In genomic region chr17:38922538-38923291, GRCh38 we compare ENCODE assay signal across 8 cellular contexts. TPM values are rescaled to one million over a fixed set of nuclear protein-coding genes. Genes with fewer than 3 reads are reported as not detected.
DNase-seq lines count a peak whose midpoint lies in the region; ATAC-seq, FAIRE-seq and TF ChIP-seq lines count a peak whose summit lies in the region.

No MANE protein-coding gene starts in this region.

- 79% methylated on average over 6 of the region's 6 CpGs for WGBS in GM12878 (ENCODE audit: insufficient coverage, insufficient replicate concordance, low lambda C conversion rate, missing lambda C conversion rate)

- no peak overlapping the region for H3K4me3 ChIP-seq in GM12878

- peak; percentile 40; the same call in 2 of the 3 replicates for ATAC-seq in GM12878
- no peak for ATAC-seq in stimulated activated memory B cell treated with anti-CD40 and anti-IgM and Interleukin-4, amounts not matched to agents 10 μg/mL and 1 μg/mL and 100 μg/mL, for 72 hours
- no peak for ATAC-seq in HG03095 (IDR thresholded peaks at IDR 0.05; ENCODE audit: unreplicated experiment)
- ATAC-seq in HG03039 (IDR thresholded peaks at IDR 0.05; ENCODE audit: unreplicated experiment), result no peak

- no peak for FAIRE-seq in GM12878 (lab: Jason Lieb, UNC)

- CTCF ChIA-PET in GM12878 (lab: Yijun Ruan, JAX), result interaction anchor here (0.7 to 3.9 kb wide), 7 partner anchors 21 to 230 kb away, joined by 3 to 14 read pairs (median 4); no protein-coding TSS in a partner anchor

- no peak for TF ChIP-seq EP300 in GM12878 (IDR thresholded peaks at IDR 0.05; ENCODE audit: borderline replicate concordance in 1 of 2, control insufficient read depth in 1 of 2, low read depth in 2 of 2, low read length in 2 of 2)

- RAD21 ChIA-PET in GM12878 (lab: Charles Lee; ENCODE audit: unreplicated experiment), result no interaction called here

- DNase-seq in CD14-positive monocyte (ENCODE audit: low spot score) (no peak), NCI-H1694 (lab: John Stamatoyannopoulos, UW) (peak; percentile 11), GM12878 (ENCODE audit: low read depth, low spot score) (no peak), inferior parietal cortex (ENCODE audit: extremely low spot score) (peak; percentile 48), NCI-H526 (lab: John Stamatoyannopoulos, UW) (no peak)

- no peaks in the 10 kb centered on the region for H3K9me3 ChIP-seq in GM12878 (replicated peaks; ENCODE audit: control insufficient read depth, insufficient read depth, low read length)

- no peak overlapping the region for H3K4me3 Mint-ChIP-seq in CD14-positive monocyte
- H3K4me3 Mint-ChIP-seq in stimulated activated memory B cell treated with anti-CD40 and anti-IgM and Interleukin-4, amounts not matched to agents 10 μg/mL and 1 μg/mL and 100 μg/mL, for 72 hours, result no peak overlapping the region

- no peaks in the 10 kb centered on the region for H3K9me3 Mint-ChIP-seq in CD14-positive monocyte
- H3K9me3 Mint-ChIP-seq in stimulated activated memory B cell treated with anti-CD40 and anti-IgM and Interleukin-4, amounts not matched to agents 10 μg/mL and 1 μg/mL and 100 μg/mL, for 72 hours, result no peaks in the 10 kb centered on the region

- SMC1A ChIA-PET in GM12878 (lab: Charles Lee; ENCODE audit: uncharacterized antibody, unreplicated experiment), result interaction anchor here (0.7 to 1.5 kb wide), 2 partner anchors 60 to 69 kb away, joined by 3 read pairs; partner anchors contain the start of gene RPL23

- peak; percentile 51 for TF ChIP-seq POLR2A in GM12878 (IDR thresholded peaks at IDR 0.05; ENCODE audit: low read depth, low read length)

- no peaks in the 10 kb centered on the region for H3K79me2 ChIP-seq in GM12878 (ENCODE audit: control insufficient read depth, insufficient read depth, low read length)

- no peaks in the 10 kb centered on the region for H3K27me3 ChIP-seq in GM12878 (replicated peaks in 1 of 2; ENCODE audit: control insufficient read depth in 2 of 2, insufficient read depth in 2 of 2, low read length in 1 of 2)

- no peak overlapping the region for H2AFZ ChIP-seq in GM12878 (ENCODE audit: control insufficient read depth, low read depth, low read length)

- peaks cover 3% of the 10 kb centered on the region for H3K4me1 ChIP-seq in GM12878 (ENCODE audit: control insufficient read depth, insufficient read depth, low read length)

- no peak overlapping the region for H3K4me2 ChIP-seq in GM12878 (ENCODE audit: control insufficient read depth, insufficient read depth)

- intact Hi-C loops in CD14-positive monocyte (cut with micrococcal nuclease) (no loop called here), GM12878 (cut with micrococcal nuclease; ENCODE audit: unreplicated experiment) (no loop called here)

- in situ Hi-C loops in GM12878 (cut with MboI), result no loop called here

- H3K27ac ChIP-seq in GM12878 (ENCODE audit: control insufficient read depth, insufficient read depth), result no peak overlapping the region

- H3K27ac Mint-ChIP-seq in CD14-positive monocyte, result peak overlapping the region; percentile 37 to 80 (median 72)
- peak overlapping the region; percentile 76 for H3K27ac Mint-ChIP-seq in stimulated activated memory B cell treated with anti-CD40 and anti-IgM and Interleukin-4, amounts not matched to agents 10 μg/mL and 1 μg/mL and 100 μg/mL, for 72 hours

- no TSS peak for BruUV-seq in GM12878 (replicated peaks; lab: Mats Ljungman, UMichigan)

- peaks cover 2 to 11% of the 10 kb centered on the region in 2 experiments; a peak in 3 of 4 replicates for H3K36me3 ChIP-seq in GM12878 (ENCODE audit: control insufficient read depth in 2 of 2, insufficient read depth in 2 of 2, low read length in 1 of 2)

- no peaks in the 10 kb centered on the region; the same call in 1 of the 2 replicates for H4K20me1 ChIP-seq in GM12878 (ENCODE audit: control insufficient read depth, insufficient read depth)

- TF ChIP-seq CTCF in CD14-positive monocyte (IDR thresholded peaks at IDR 0.05) (no peak), GM12878 (IDR thresholded peaks at IDR 0.05 in 2 of 3, conservative IDR thresholded peaks at IDR 0.05 in 1 of 3; ENCODE audit: control insufficient read depth in 2 of 3, extremely low read depth in 1 of 3, insufficient read depth in 1 of 3, low read depth in 3 of 3, low read length in 3 of 3) (no peak)

- no peak for TF ChIP-seq RAD21 in GM12878 (IDR thresholded peaks at IDR 0.05; ENCODE audit: insufficient read depth, low read depth, low read length)

- no peak overlapping the region for H3K9ac ChIP-seq in GM12878 (ENCODE audit: control insufficient read depth, insufficient read depth, low read length)

- peaks cover 25 to 38% of the 10 kb centered on the region in 2 donors for H3K36me3 Mint-ChIP-seq in CD14-positive monocyte
- H3K36me3 Mint-ChIP-seq in stimulated activated memory B cell treated with anti-CD40 and anti-IgM and Interleukin-4, amounts not matched to agents 10 μg/mL and 1 μg/mL and 100 μg/mL, for 72 hours, result peaks cover 32% of the 10 kb centered on the region

- peaks cover 55% of the 10 kb centered on the region for H3K4me1 Mint-ChIP-seq in CD14-positive monocyte
- H3K4me1 Mint-ChIP-seq in stimulated activated memory B cell treated with anti-CD40 and anti-IgM and Interleukin-4, amounts not matched to agents 10 μg/mL and 1 μg/mL and 100 μg/mL, for 72 hours, result peaks cover 56% of the 10 kb centered on the region

- POLR2A ChIA-PET in GM12878 (lab: Charles Lee), result no interaction called here

- no peaks in the 10 kb centered on the region for H3K27me3 Mint-ChIP-seq in CD14-positive monocyte (ENCODE audit: low read depth in 3 of 3)
- no peaks in the 10 kb centered on the region for H3K27me3 Mint-ChIP-seq in stimulated activated memory B cell treated with anti-CD40 and anti-IgM and Interleukin-4, amounts not matched to agents 10 μg/mL and 1 μg/mL and 100 μg/mL, for 72 hours

TF ChIP-seq in GM12878, 131 proteins besides CTCF, POLR2A, EP300 and RAD21:
- TF ChIP-seq ZNF622 (IDR thresholded peaks at IDR 0.05) (no peak), SREBF2 (IDR thresholded peaks at IDR 0.05; ENCODE audit: low read length) (no peak), KDM1A (IDR thresholded peaks at IDR 0.05; ENCODE audit: borderline replicate concordance) (no peak)
TF ChIP-seq in GM12878: peak in this region for 0.

RNA-seq across cellular contexts. Expression of gene FBXO47, which starts 44.5 kb away (rescaled TPM):
- not detected for polyA plus RNA-seq in CD14-positive monocyte
- not detected in 2 replicates for total RNA-seq in GM12878 (2013; cell fraction: nucleolus; rRNA removed)
- total RNA-seq in GM12878 (2014; rRNA removed), result not detected in 2 replicates
- total RNA-seq in GM12878 (2014; rRNA removed; fragmentation: Illumina TruSeq; extraction: Trizol), result not detected in 2 replicates
- not detected in 2 replicates for total RNA-seq in GM12878 (2021)
- not detected for polyA plus RNA-seq in GM12878 (2011; ENCODE audit: low read depth)
- not detected in 2 replicates for polyA plus RNA-seq in GM12878 (2011; rRNA removed)
- not detected in 2 replicates for polyA plus RNA-seq in GM12878 (2011; cell fraction: cytosol; rRNA removed)
- polyA plus RNA-seq in GM12878 (2011; cell fraction: nucleus; rRNA removed), result not detected in 2 replicates
- polyA plus RNA-seq in GM12878 (2012), result not detected in 2 replicates
- polyA plus RNA-seq in GM12878 (2014; fragmentation: Illumina TruSeq; extraction: Trizol), result not detected in 2 replicates
- under 1 TPM; 0.04 to 0.06 TPM for polyA plus RNA-seq in GM12878 (2014; fragmentation: Nextera tagmentation; extraction: Ambion mirVana)
- 0.06 TPM in 1 of 2 replicates, not detected in the other for polyA plus RNA-seq in GM12878 (2014; rRNA removed)
- polyA plus RNA-seq in GM12878 (2016; fragmentation: Nextera tagmentation; extraction: Ambion mirVana), result not detected
- polyA minus RNA-seq in GM12878 (2011; rRNA and poly(A)+ RNA removed), result not detected in 2 replicates
- not detected in 2 replicates for polyA minus RNA-seq in GM12878 (2011; cell fraction: cytosol; rRNA and poly(A)+ RNA removed)
- polyA minus RNA-seq in GM12878 (2011; cell fraction: nucleus; rRNA and poly(A)+ RNA removed), result not detected in 2 replicates

RNA-seq across cellular contexts. Expression of gene LASP1, which starts 52.9 kb away (rescaled TPM):
- polyA plus RNA-seq in CD14-positive monocyte, result 10 to 100 TPM; 70.6 to 93.7 TPM
- total RNA-seq in GM12878 (2013; cell fraction: nucleolus; rRNA removed), result 86.9 and 95.9 TPM in 2 replicates
- total RNA-seq in GM12878 (2014; rRNA removed), result 40.9 and 42.3 TPM in 2 replicates
- total RNA-seq in GM12878 (2014; rRNA removed; fragmentation: Illumina TruSeq; extraction: Trizol), result 33.8 and 37.6 TPM in 2 replicates
- total RNA-seq in GM12878 (2021), result 105 and 114 TPM in 2 replicates
- polyA plus RNA-seq in GM12878 (2011; ENCODE audit: low read depth), result 52.3 TPM
- polyA plus RNA-seq in GM12878 (2011; rRNA removed), result 39.4 and 47.7 TPM in 2 replicates
- 88.5 and 98.7 TPM in 2 replicates for polyA plus RNA-seq in GM12878 (2011; cell fraction: cytosol; rRNA removed)
- polyA plus RNA-seq in GM12878 (2011; cell fraction: nucleus; rRNA removed), result 47.3 and 65.2 TPM in 2 replicates
- polyA plus RNA-seq in GM12878 (2012), result 89.6 and 99.7 TPM in 2 replicates
- 69.5 and 81.8 TPM in 2 replicates for polyA plus RNA-seq in GM12878 (2014; fragmentation: Illumina TruSeq; extraction: Trizol)
- 10 to 100 TPM; 21.0 to 27.0 TPM for polyA plus RNA-seq in GM12878 (2014; fragmentation: Nextera tagmentation; extraction: Ambion mirVana)
- polyA plus RNA-seq in GM12878 (2014; rRNA removed), result 78.9 and 85.4 TPM in 2 replicates
- 10 to 100 TPM; 70.8 to 74.5 TPM for polyA plus RNA-seq in GM12878 (2016; fragmentation: Nextera tagmentation; extraction: Ambion mirVana)
- polyA minus RNA-seq in GM12878 (2011; rRNA and poly(A)+ RNA removed), result 53.3 and 89.4 TPM in 2 replicates
- polyA minus RNA-seq in GM12878 (2011; cell fraction: cytosol; rRNA and poly(A)+ RNA removed), result 35.5 and 39.2 TPM in 2 replicates
- polyA minus RNA-seq in GM12878 (2011; cell fraction: nucleus; rRNA and poly(A)+ RNA removed), result 19.1 and 33.7 TPM in 2 replicates

Comparison
In these comparisons a context has a peak if more than half of its experiments do, and no peak if none do; other contexts are left out.
1. DNase-seq: peak in NCI-H1694 (single experiment) and inferior parietal cortex (single experiment); none in CD14-positive monocyte (single experiment), GM12878 (single experiment) and NCI-H526 (0 of 2).